8 cellular contexts compared by ENCODE assay signal in genomic region chr15:73965094-73965729, GRCh38. TPM values are rescaled to one million over a fixed set of nuclear protein-coding genes. Genes with fewer than 3 reads are reported as not detected.
A peak's percentile ranks its signal among the peaks of the same experiment; 100 is the strongest.
DNase-seq lines count a peak whose midpoint lies in the region; ATAC-seq and TF ChIP-seq lines count a peak whose summit lies in the region.

No MANE protein-coding gene starts in this region.

- H3K9ac ChIP-seq in Loucy (ENCODE audit: low read depth, low read length, poor library complexity, severe bottlenecking), result peak overlapping the region; percentile 50

- no peaks in the 10 kb centered on the region for H3K36me3 Mint-ChIP-seq in central memory CD8-positive, alpha-beta T cell (ENCODE audit: insufficient read depth)

- H3K4me3 ChIP-seq in Loucy (ENCODE audit: low read length, poor library complexity, severe bottlenecking), result peak overlapping the region; percentile 24
- H3K4me3 ChIP-seq in sigmoid colon, result no peak overlapping the region

- TF ChIP-seq POLR2A in sigmoid colon (IDR thresholded peaks at IDR 0.05), result no peak

- H3F3A ChIP-seq in Loucy (ENCODE audit: low read depth), result peaks cover 9% of the 10 kb centered on the region; the same call in 1 of the 2 replicates

- H3K4me1 Mint-ChIP-seq in central memory CD8-positive, alpha-beta T cell, result peaks cover 24% of the 10 kb centered on the region

- H3K27me3 ChIP-seq in Loucy (ENCODE audit: insufficient read depth, low read length, poor library complexity, severe bottlenecking) (no peaks in the 10 kb centered on the region), sigmoid colon (no peaks in the 10 kb centered on the region)

- H3K4me2 ChIP-seq in Loucy (ENCODE audit: low read depth, low read length, poor library complexity, severe bottlenecking), result peak overlapping the region; percentile 64

- no peak overlapping the region for H3K27ac Mint-ChIP-seq in central memory CD8-positive, alpha-beta T cell (ENCODE audit: low read depth)

- ATAC-seq in central memory CD8-positive, alpha-beta T cell (replicated peaks; ENCODE audit: extremely low read depth, poor library complexity, severe bottlenecking), result peak; percentile 34

- peak overlapping the region; percentile 55 for H3K4me3 Mint-ChIP-seq in central memory CD8-positive, alpha-beta T cell

- intact Hi-C loops in sigmoid colon (cut with DNase I), result no loop called here

- H4K20me1 ChIP-seq in Loucy (ENCODE audit: insufficient read depth, low read length, poor library complexity, severe bottlenecking), result no peaks in the 10 kb centered on the region

- DNase-seq in activated T-cell treated with anti-CD3 and anti-CD28 coated beads for 24 hours (ENCODE audit: low read depth), result peak; percentile 48
- DNase-seq in activated T-cell treated with anti-CD3 and anti-CD28 coated beads for 4 hours, result no peak
- no peak for DNase-seq in central memory CD8-positive, alpha-beta T cell (ENCODE audit: low spot score in 2 of 2)
- DNase-seq in sigmoid colon, result peak; percentile 62
- no peak for DNase-seq in germinal center (ENCODE audit: low spot score)
- DNase-seq in SIG-M5 (lab: John Stamatoyannopoulos, UW), result no peak
- DNase-seq in SHP77 (lab: John Stamatoyannopoulos, UW), result no peak

- no peaks in the 10 kb centered on the region for H3K79me2 ChIP-seq in Loucy (ENCODE audit: insufficient read depth, low read length)

- H3K9me3 Mint-ChIP-seq in central memory CD8-positive, alpha-beta T cell, result no peaks in the 10 kb centered on the region

- H3K9me3 ChIP-seq in Loucy (ENCODE audit: insufficient read depth, low read depth, low read length), result no peaks in the 10 kb centered on the region
- no peaks in the 10 kb centered on the region for H3K9me3 ChIP-seq in sigmoid colon

- H3K9me2 ChIP-seq in Loucy (replicated peaks; ENCODE audit: low read depth, low read length), result no peaks in the 10 kb centered on the region

- no peak for TF ChIP-seq EP300 in sigmoid colon (IDR thresholded peaks at IDR 0.05)

- H3K27ac ChIP-seq in sigmoid colon, result no peak overlapping the region

- TF ChIP-seq CTCF in Loucy (conservative IDR thresholded peaks at IDR 0.05; ENCODE audit: low read length) (peak; percentile 51; the same call in 1 of the 2 replicates), sigmoid colon (IDR thresholded peaks at IDR 0.05) (peak in 1 of 4 experiments; percentile 40)

- H3K27me3 Mint-ChIP-seq in central memory CD8-positive, alpha-beta T cell, result no peaks in the 10 kb centered on the region

- peak overlapping the region; percentile 85 for H2AFZ ChIP-seq in Loucy (ENCODE audit: low read length)

- WGBS in sigmoid colon, 2 donors, result 22 to 27% methylated on average over 13 of the region's 13 CpGs

- H3K36me3 ChIP-seq in Loucy (ENCODE audit: insufficient read depth, low read length) (no peaks in the 10 kb centered on the region), sigmoid colon (no peaks in the 10 kb centered on the region)

- H3K4me1 ChIP-seq in Loucy (ENCODE audit: insufficient read depth, low read length, poor library complexity, severe bottlenecking) (peaks cover 28% of the 10 kb centered on the region), sigmoid colon (peaks cover 0 to 10% (median 5%) of the 10 kb centered on the region in 4 donors)

RNA-seq across cellular contexts. Expression of gene STOML1, which starts 26.9 kb away (rescaled TPM):
- 10 to 100 TPM in 3 of 4 donors, 1 to 10 TPM in 1; 10.0 to 17.8 (median 13.8) TPM for total RNA-seq in sigmoid colon
- 10 to 100 TPM in 1 of 3 donors, 1 to 10 TPM in 2; 3.5 to 18.5 (median 4.2) TPM for polyA plus RNA-seq in sigmoid colon

RNA-seq across cellular contexts. Expression of gene PML, which starts 29.3 kb away (rescaled TPM):
- 100 to 1,000 TPM in 1 of 4 donors, 10 to 100 TPM in 3; 43.3 to 129 (median 60.0) TPM for total RNA-seq in sigmoid colon
- 10 to 100 TPM in 1 of 3 donors, 1 to 10 TPM in 2; 9.6 to 36.4 (median 9.7) TPM for polyA plus RNA-seq in sigmoid colon

RNA-seq across cellular contexts. Expression of gene LOXL1, which starts 39.0 kb away (rescaled TPM):
- total RNA-seq in sigmoid colon, result 10 to 100 TPM in 3 of 4 donors, 1 to 10 TPM in 1; 7.6 to 27.7 (median 14.6) TPM
- polyA plus RNA-seq in sigmoid colon, result 1 to 10 TPM in 2 of 3 donors, not detected in 1; 3.0 to 7.4 TPM

Comparison
In these comparisons a context has a peak if more than half of its experiments do, and no peak if none do; other contexts are left out.
1. DNase-seq: peak in activated T-cell treated with anti-CD3 and anti-CD28 coated beads for 24 hours (single experiment) and sigmoid colon (single experiment); none in activated T-cell treated with anti-CD3 and anti-CD28 coated beads for 4 hours (single experiment), central memory CD8-positive, alpha-beta T cell (0 of 2), germinal center (single experiment), SIG-M5 (single experiment) and SHP77 (0 of 2).